ENCODE assay signal across 8 cellular contexts in genomic region chr7:38363379-38363778, GRCh38.
DNase-seq lines count a peak whose midpoint lies in the region; ATAC-seq and TF ChIP-seq lines count a peak whose summit lies in the region.
"Not testable (repeated sequence)": the region's sequence is repeated elsewhere in the genome, so short reads cannot be mapped to it uniquely, and the experiment has no call there.

No MANE protein-coding gene starts in this region.

- H3K9me3 Mint-ChIP-seq in activated T-cell treated with anti-CD3 and anti-CD28 coated beads, Interleukin-2, amount 50 U/mL, for 4 hours: not testable (repeated sequence)

- not testable (repeated sequence) for H3K4me3 ChIP-seq in MG63, dorsolateral prefrontal cortex

- H3K36me3 ChIP-seq in MG63: not testable (repeated sequence)

- peak; percentile 22 to 31 for DNase-seq in AML-193 (lab: John Stamatoyannopoulos, UW)
- DNase-seq in MG63: peak; percentile 53
- peak; percentile 8 for DNase-seq in SKM-1 (lab: John Stamatoyannopoulos, UW; ENCODE audit: unreplicated experiment)
- DNase-seq in activated T-cell treated with anti-CD3 and anti-CD28 coated beads, Interleukin-2, amount 50 U/mL, for 4 hours: peak; percentile 68
- DNase-seq in dorsolateral prefrontal cortex: not testable (repeated sequence)
- peak; percentile 42 to 56 for DNase-seq in left colon
- DNase-seq in stimulated activated CD4-positive, alpha-beta T cell treated with anti-CD3 and anti-CD28 coated beads, Interleukin-2, amount 100 ng/mL, for 48 hours: peak; percentile 64 to 66

- peak; percentile 13 for TF ChIP-seq POLR2A in GM19099 (IDR thresholded peaks at IDR 0.05; ENCODE audit: extremely low read depth, insufficient read length, low read depth)

- intact Hi-C loops in dorsolateral prefrontal cortex (cut with DNase I); left colon (cut with DNase I, micrococcal nuclease): not testable (repeated sequence)

- not testable (repeated sequence) for H3K27me3 Mint-ChIP-seq in activated T-cell treated with anti-CD3 and anti-CD28 coated beads, Interleukin-2, amount 50 U/mL, for 4 hours (ENCODE audit: low read depth)

- H3K27ac ChIP-seq in dorsolateral prefrontal cortex: not testable (repeated sequence)

- peaks cover 77% of the 10 kb centered on the region for H3K4me1 Mint-ChIP-seq in activated T-cell treated with anti-CD3 and anti-CD28 coated beads, Interleukin-2, amount 50 U/mL, for 4 hours (ENCODE audit: low read depth)

- H3K4me3 Mint-ChIP-seq in activated T-cell treated with anti-CD3 and anti-CD28 coated beads, Interleukin-2, amount 50 U/mL, for 4 hours: peak overlapping the region; percentile 76

- not testable (repeated sequence) for H3K9me3 ChIP-seq in MG63

- ATAC-seq in activated T-cell treated with anti-CD3 and anti-CD28 coated beads, Interleukin-2, amount 50 U/mL, for 4 hours: not testable (repeated sequence)
- ATAC-seq in left colon: peak; percentile 49

- not testable (repeated sequence) for H3K36me3 Mint-ChIP-seq in activated T-cell treated with anti-CD3 and anti-CD28 coated beads, Interleukin-2, amount 50 U/mL, for 4 hours (ENCODE audit: insufficient read depth)

- not testable (repeated sequence) for H3K27me3 ChIP-seq in MG63, dorsolateral prefrontal cortex

- peak in 38 of 56 donors; percentile 14 to 51 (median 34) for TF ChIP-seq CTCF in dorsolateral prefrontal cortex (IDR thresholded peaks at IDR 0.05 in 54 of 56, conservative IDR thresholded peaks at IDR 0.05 in 2 of 56; ENCODE audit: low read depth in 1 of 56, partially characterized antibody in 56 of 56)
